Comparison of ENCODE assay signal across 8 cellular contexts in the genomic region with DNA sequence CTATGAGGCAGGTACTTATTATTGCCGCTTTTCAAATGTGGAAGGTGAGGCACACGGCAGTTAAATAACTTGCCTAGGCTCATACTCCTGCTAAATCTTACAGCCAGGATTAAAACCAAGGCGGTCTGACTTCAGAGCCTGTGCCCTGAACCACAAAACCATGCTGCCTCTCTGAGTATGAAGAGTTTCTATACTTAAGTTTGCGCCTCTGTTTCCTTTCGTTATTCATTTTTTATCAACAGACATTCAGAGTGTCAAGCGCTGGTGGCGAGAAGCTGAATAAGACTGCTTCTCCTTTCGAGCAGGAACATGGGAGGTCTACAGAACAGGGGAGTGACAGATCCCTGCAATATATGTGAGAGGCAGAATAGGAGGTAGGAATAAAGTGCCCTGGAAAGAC.
DNase-seq lines count a peak whose midpoint lies in the region; ATAC-seq lines count a peak whose summit lies in the region.

No MANE protein-coding gene starts in this region.

- in situ Hi-C loops in G401 (cut with HindIII; ENCODE audit: low sequenced_read_pairs), result no loop called here

- peak overlapping the region; percentile 29; the same call in 1 of the 2 replicates for H3K4me3 ChIP-seq in GM08714 (ENCODE audit: low read length)
- H3K4me3 ChIP-seq in Jurkat, Clone E6-1 (ENCODE audit: low read length), result peak overlapping the region; percentile 32

- peak; percentile 92 for DNase-seq in Jurkat, Clone E6-1 (ENCODE audit: low read depth, low spot score)
- DNase-seq in central memory CD4-positive, alpha-beta T cell, result peak; percentile 9
- DNase-seq in NCI-H146 (lab: John Stamatoyannopoulos, UW) (no peak), NCI-H510A (lab: John Stamatoyannopoulos, UW) (no peak), G401 (ENCODE audit: low spot score) (no peak), Right ventricle myocardium superior (no peak)

- intact Hi-C loops in Right ventricle myocardium superior (cut with DNase I), result no loop called here

- ATAC-seq in GM19463 (IDR thresholded peaks at IDR 0.05; ENCODE audit: unreplicated experiment) (peak; percentile 19), Right ventricle myocardium superior (ENCODE audit: poor library complexity) (no peak)

Comparison
In these comparisons a context has a peak if more than half of its experiments do, and no peak if none do; other contexts are left out.
1. DNase-seq: peak in Jurkat, Clone E6-1 (single experiment) and central memory CD4-positive, alpha-beta T cell (single experiment); none in NCI-H146 (single experiment), NCI-H510A (single experiment), G401 (single experiment) and Right ventricle myocardium superior (single experiment).